In the genomic region with DNA sequence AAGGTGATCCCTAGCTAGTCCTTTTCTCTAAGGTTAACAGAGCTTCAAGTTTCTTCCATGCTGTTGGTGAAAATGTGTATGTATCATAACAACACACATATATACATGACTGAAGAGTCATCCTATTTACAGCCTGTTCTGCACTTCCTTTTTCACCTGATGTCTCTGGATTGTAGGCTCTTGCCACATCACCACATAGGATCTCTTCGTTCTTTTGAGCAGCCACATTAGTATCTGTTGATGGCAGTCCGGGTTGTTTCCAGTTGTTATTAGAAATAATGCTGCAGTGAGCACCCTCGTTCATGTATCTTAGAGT, we compare ENCODE assay signal across 11 cellular contexts. TPM values are rescaled to one million over a fixed set of nuclear protein-coding genes. Genes with fewer than 3 reads are reported as not detected.
DNase-seq lines count a peak whose midpoint lies in the region; ATAC-seq and TF ChIP-seq lines count a peak whose summit lies in the region.
"Had no signal": no experiment of that assay in that cellular context is flagged by ENCODE, and none has a peak within 500 bp of the region (broad histone marks: within the 10 kb centered on the region; RNA-seq: fewer than 3 reads in every experiment).

No MANE protein-coding gene starts in this region.

- H3K4me3 ChIP-seq in left lung, result no peak overlapping the region
- H3K4me3 ChIP-seq: A549, lung had no signal

- H3K4me3 Mint-ChIP-seq in T-helper 1 cell treated with Interleukin-12 subunit alpha and Interleukin-12 subunit beta and Interleukin-4 antibody, amounts not matched to agents 30 μg/mL and 1 μg/mL, for 36 hours, result no peak overlapping the region
- no peak overlapping the region for H3K4me3 Mint-ChIP-seq in activated T-helper 1 cell treated with anti-CD3 and anti-CD28 coated beads, Interleukin-12 subunit alpha, Interleukin-12 subunit beta, Interleukin-2, Interleukin-4 antibody, amounts not matched to agents 30 ng/mL and 10 ng/mL and 1 ng/mL, durations not matched to agents 14 hours and 24 hours and 36 hours
- H3K4me3 Mint-ChIP-seq in stimulated activated memory B cell treated with anti-CD40 and anti-IgM and Interleukin-4, amounts not matched to agents 10 μg/mL and 1 μg/mL and 100 μg/mL, for 72 hours, result no peak overlapping the region

- DNase-seq in T-helper 1 cell (no peak), left lung (no peak)
- DNase-seq in activated T-helper 1 cell treated with anti-CD3 and anti-CD28 coated beads, Interleukin-12 subunit alpha, Interleukin-12 subunit beta, Interleukin-2, Interleukin-4 antibody, amounts not matched to agents 30 ng/mL and 10 ng/mL and 1 ng/mL, durations not matched to agents 14 hours and 24 hours and 36 hours (ENCODE audit: low spot score), result no peak
- DNase-seq in activated CD4-positive, CD25-positive, alpha-beta regulatory T cell treated with anti-CD3 and anti-CD28 coated beads, Interleukin-2, amount 50 U/mL, for 72 hours, result no peak
- DNase-seq: NCI-H1105 had no signal

- H3K27ac Mint-ChIP-seq in T-helper 1 cell treated with Interleukin-12 subunit alpha and Interleukin-12 subunit beta and Interleukin-4 antibody, amounts not matched to agents 30 μg/mL and 1 μg/mL, for 36 hours, result peak overlapping the region; percentile 59
- H3K27ac Mint-ChIP-seq in activated T-helper 1 cell treated with anti-CD3 and anti-CD28 coated beads, Interleukin-12 subunit alpha, Interleukin-12 subunit beta, Interleukin-2, Interleukin-4 antibody, amounts not matched to agents 30 ng/mL and 10 ng/mL and 1 ng/mL, durations not matched to agents 14 hours and 24 hours and 36 hours, result peak overlapping the region; percentile 4
- peak overlapping the region; percentile 10 for H3K27ac Mint-ChIP-seq in stimulated activated memory B cell treated with anti-CD40 and anti-IgM and Interleukin-4, amounts not matched to agents 10 μg/mL and 1 μg/mL and 100 μg/mL, for 72 hours

- ATAC-seq in left lung, result no peak
- no peak for ATAC-seq in stimulated activated memory B cell treated with anti-CD40 and anti-IgM and Interleukin-4, amounts not matched to agents 10 μg/mL and 1 μg/mL and 100 μg/mL, for 72 hours
- ATAC-seq in HG03175 (IDR thresholded peaks at IDR 0.05; ENCODE audit: unreplicated experiment), result no peak
- no peak for ATAC-seq in GM19463 (IDR thresholded peaks at IDR 0.05; ENCODE audit: unreplicated experiment)
- ATAC-seq: A549 had no signal

- intact Hi-C loops in activated T-helper 1 cell treated with anti-CD3 and anti-CD28 coated beads, Interleukin-12 subunit alpha, Interleukin-12 subunit beta, Interleukin-2, Interleukin-4 antibody, amounts not matched to agents 30 ng/mL and 10 ng/mL and 1 ng/mL, durations not matched to agents 14 hours and 24 hours and 36 hours (cut with micrococcal nuclease), result no loop called here
- intact Hi-C loops in left lung (cut with DNase I), result no loop called here

- peaks cover 10% of the 10 kb centered on the region for H3K4me1 Mint-ChIP-seq in T-helper 1 cell treated with Interleukin-12 subunit alpha and Interleukin-12 subunit beta and Interleukin-4 antibody, amounts not matched to agents 30 μg/mL and 1 μg/mL, for 36 hours (ENCODE audit: low read depth)
- H3K4me1 Mint-ChIP-seq in activated T-helper 1 cell treated with anti-CD3 and anti-CD28 coated beads, Interleukin-12 subunit alpha, Interleukin-12 subunit beta, Interleukin-2, Interleukin-4 antibody, amounts not matched to agents 30 ng/mL and 10 ng/mL and 1 ng/mL, durations not matched to agents 14 hours and 24 hours and 36 hours (ENCODE audit: low read depth), result no peaks in the 10 kb centered on the region
- H3K4me1 Mint-ChIP-seq in stimulated activated memory B cell treated with anti-CD40 and anti-IgM and Interleukin-4, amounts not matched to agents 10 μg/mL and 1 μg/mL and 100 μg/mL, for 72 hours, result no peaks in the 10 kb centered on the region

- H3K9me3 ChIP-seq in left lung, result no peaks in the 10 kb centered on the region
- H3K9me3 ChIP-seq: A549 had no signal

- no peak for TF ChIP-seq CTCF in left lung (IDR thresholded peaks at IDR 0.05)

- peaks cover 4 to 23% of the 10 kb centered on the region in 2 donors for H3K4me1 ChIP-seq in left lung
- H3K4me1 ChIP-seq: A549 had no signal

- H3K27me3 ChIP-seq in left lung, result no peaks in the 10 kb centered on the region

- peaks cover 36% of the 10 kb centered on the region for H3K36me3 Mint-ChIP-seq in T-helper 1 cell treated with Interleukin-12 subunit alpha and Interleukin-12 subunit beta and Interleukin-4 antibody, amounts not matched to agents 30 μg/mL and 1 μg/mL, for 36 hours (ENCODE audit: low read depth)
- H3K36me3 Mint-ChIP-seq in activated T-helper 1 cell treated with anti-CD3 and anti-CD28 coated beads, Interleukin-12 subunit alpha, Interleukin-12 subunit beta, Interleukin-2, Interleukin-4 antibody, amounts not matched to agents 30 ng/mL and 10 ng/mL and 1 ng/mL, durations not matched to agents 14 hours and 24 hours and 36 hours (ENCODE audit: low read depth), result peaks cover 41% of the 10 kb centered on the region
- peaks cover 47% of the 10 kb centered on the region for H3K36me3 Mint-ChIP-seq in stimulated activated memory B cell treated with anti-CD40 and anti-IgM and Interleukin-4, amounts not matched to agents 10 μg/mL and 1 μg/mL and 100 μg/mL, for 72 hours

- H3K9me3 Mint-ChIP-seq in T-helper 1 cell treated with Interleukin-12 subunit alpha and Interleukin-12 subunit beta and Interleukin-4 antibody, amounts not matched to agents 30 μg/mL and 1 μg/mL, for 36 hours, result no peaks in the 10 kb centered on the region
- no peaks in the 10 kb centered on the region for H3K9me3 Mint-ChIP-seq in activated T-helper 1 cell treated with anti-CD3 and anti-CD28 coated beads, Interleukin-12 subunit alpha, Interleukin-12 subunit beta, Interleukin-2, Interleukin-4 antibody, amounts not matched to agents 30 ng/mL and 10 ng/mL and 1 ng/mL, durations not matched to agents 14 hours and 24 hours and 36 hours
- H3K9me3 Mint-ChIP-seq in stimulated activated memory B cell treated with anti-CD40 and anti-IgM and Interleukin-4, amounts not matched to agents 10 μg/mL and 1 μg/mL and 100 μg/mL, for 72 hours, result no peaks in the 10 kb centered on the region

- peaks cover 0 to 51% of the 10 kb centered on the region in 2 donors for H3K36me3 ChIP-seq in left lung

- H3K27me3 Mint-ChIP-seq in T-helper 1 cell treated with Interleukin-12 subunit alpha and Interleukin-12 subunit beta and Interleukin-4 antibody, amounts not matched to agents 30 μg/mL and 1 μg/mL, for 36 hours (ENCODE audit: low read depth), result no peaks in the 10 kb centered on the region
- H3K27me3 Mint-ChIP-seq in activated T-helper 1 cell treated with anti-CD3 and anti-CD28 coated beads, Interleukin-12 subunit alpha, Interleukin-12 subunit beta, Interleukin-2, Interleukin-4 antibody, amounts not matched to agents 30 ng/mL and 10 ng/mL and 1 ng/mL, durations not matched to agents 14 hours and 24 hours and 36 hours (ENCODE audit: insufficient read depth), result no peaks in the 10 kb centered on the region
- no peaks in the 10 kb centered on the region for H3K27me3 Mint-ChIP-seq in stimulated activated memory B cell treated with anti-CD40 and anti-IgM and Interleukin-4, amounts not matched to agents 10 μg/mL and 1 μg/mL and 100 μg/mL, for 72 hours

- H3K27ac ChIP-seq in left lung, result peak overlapping the region; percentile 10 to 69
- H3K27ac ChIP-seq: A549 had no signal

RNA-seq across cellular contexts. Expression of a gene that starts 19.7 kb away (rescaled TPM):
- total RNA-seq in activated T-helper 1 cell treated with anti-CD3 and anti-CD28 coated beads, Interleukin-12 subunit alpha, Interleukin-12 subunit beta, Interleukin-2, Interleukin-4 antibody, amounts not matched to agents 30 ng/mL and 10 ng/mL and 1 ng/mL, durations not matched to agents 14 hours and 24 hours and 36 hours, result 145 and 150 TPM in 2 replicates
- total RNA-seq in left lung, result 10 to 100 TPM; 55.5 to 68.4 TPM

RNA-seq across cellular contexts. Expression of a gene that starts 19.8 kb away (rescaled TPM):
- 8.3 and 11.3 TPM in 2 replicates for total RNA-seq in activated T-helper 1 cell treated with anti-CD3 and anti-CD28 coated beads, Interleukin-12 subunit alpha, Interleukin-12 subunit beta, Interleukin-2, Interleukin-4 antibody, amounts not matched to agents 30 ng/mL and 10 ng/mL and 1 ng/mL, durations not matched to agents 14 hours and 24 hours and 36 hours
- 1 to 10 TPM; 7.4 to 7.5 TPM for total RNA-seq in left lung

Comparison
In these comparisons a context has a peak if more than half of its experiments do, and no peak if none do; other contexts are left out.
1. H3K27ac Mint-ChIP-seq: peak in every context shown above with its lines; median percentile 59 in T-helper 1 cell treated with Interleukin-12 subunit alpha and Interleukin-12 subunit beta and Interleukin-4 antibody, amounts not matched to agents 30 μg/mL and 1 μg/mL, for 36 hours; 10 in stimulated activated memory B cell treated with anti-CD40 and anti-IgM and Interleukin-4, amounts not matched to agents 10 μg/mL and 1 μg/mL and 100 μg/mL, for 72 hours; 4 in activated T-helper 1 cell treated with anti-CD3 and anti-CD28 coated beads, Interleukin-12 subunit alpha, Interleukin-12 subunit beta, Interleukin-2, Interleukin-4 antibody, amounts not matched to agents 30 ng/mL and 10 ng/mL and 1 ng/mL, durations not matched to agents 14 hours and 24 hours and 36 hours.